ENCODE assay signal across 8 cellular contexts in genomic region chr19:47210689-47211316, GRCh38. TPM values are rescaled to one million over a fixed set of nuclear protein-coding genes. Genes with fewer than 3 reads are reported as not detected.
A peak's percentile ranks its signal among the peaks of the same experiment; 100 is the strongest.
DNase-seq lines count a peak whose midpoint lies in the region; ATAC-seq and TF ChIP-seq lines count a peak whose summit lies in the region.

No MANE protein-coding gene starts in this region.

- no peaks in the 10 kb centered on the region for H3K27me3 Mint-ChIP-seq in activated CD4-positive, alpha-beta T cell treated with anti-CD3 and anti-CD28 coated beads, Interleukin-2, amount 10 ng/mL, durations not matched to agents 7 days and 5 days

- H3K36me3 Mint-ChIP-seq in activated CD4-positive, alpha-beta T cell treated with anti-CD3 and anti-CD28 coated beads, Interleukin-2, amount 10 ng/mL, durations not matched to agents 7 days and 5 days (ENCODE audit: low read depth): peaks cover 46% of the 10 kb centered on the region

- POLR2A ChIA-PET in activated CD4-positive, alpha-beta T cell treated with anti-CD3 and anti-CD28 coated beads, Interleukin-2, amount 10 ng/mL, durations not matched to agents 7 days and 5 days (lab: Charles Lee): interaction anchor here (1.0 to 3.1 kb wide), 2 partner anchors 13 to 33 kb away, joined by 5 to 20 read pairs; no protein-coding TSS in a partner anchor

- TF ChIP-seq CTCF in AG09309 (IDR thresholded peaks at IDR 0.05; ENCODE audit: control insufficient read depth, insufficient read depth, low read depth, low read length, missing control alignments) (peak; percentile 72), GM20000 (IDR thresholded peaks at IDR 0.05; ENCODE audit: extremely low read depth, missing control alignments) (peak; percentile 77)

- ATAC-seq in HG03095 (IDR thresholded peaks at IDR 0.05; ENCODE audit: unreplicated experiment): no peak

- no peak overlapping the region for H3K4me3 ChIP-seq in AG09309 (ENCODE audit: control insufficient read depth, low read depth, low read length)

- CTCF ChIA-PET in activated CD4-positive, alpha-beta T cell treated with anti-CD3 and anti-CD28 coated beads, Interleukin-2, amount 10 ng/mL, durations not matched to agents 7 days and 5 days (lab: Charles Lee): interaction anchor here (0.6 to 11.5 kb wide), 31 partner anchors 9 to 95 kb away, joined by 3 to 210 read pairs (median 4); partner anchors contain the start of genes CCDC9 and SAE1

- H3K4me1 Mint-ChIP-seq in activated CD4-positive, alpha-beta T cell treated with anti-CD3 and anti-CD28 coated beads, Interleukin-2, amount 10 ng/mL, durations not matched to agents 7 days and 5 days: peaks cover 20% of the 10 kb centered on the region

- no peak overlapping the region for H3K4me3 Mint-ChIP-seq in activated CD4-positive, alpha-beta T cell treated with anti-CD3 and anti-CD28 coated beads, Interleukin-2, amount 10 ng/mL, durations not matched to agents 7 days and 5 days

- no peaks in the 10 kb centered on the region for H3K9me3 Mint-ChIP-seq in activated CD4-positive, alpha-beta T cell treated with anti-CD3 and anti-CD28 coated beads, Interleukin-2, amount 10 ng/mL, durations not matched to agents 7 days and 5 days

- DNase-seq in AG09309 (ENCODE audit: low read depth) (no peak), GM20000 (ENCODE audit: low spot score) (peak; percentile 75), NCI-H524 treated with DMSO at 0.1 percent for 48 hours (lab: John Stamatoyannopoulos, UW) (peak; percentile 29), dermis microvascular lymphatic vessel endothelial cell (ENCODE audit: low read depth in 2 of 2) (peak; percentile 65 to 83), medulla oblongata (ENCODE audit: extremely low spot score) (peak; percentile 86)
- peak; percentile 88 for DNase-seq in activated CD4-positive, alpha-beta T cell treated with anti-CD3 and anti-CD28 coated beads, Interleukin-2, amount 10 ng/mL, durations not matched to agents 7 days and 5 days
- DNase-seq in stimulated activated CD8-positive, alpha-beta memory T cell treated with anti-CD3 and anti-CD28 coated beads, Interleukin-2, amount 100 ng/mL, for 1 hour (ENCODE audit: low read depth in 2 of 2): peak; percentile 63 to 66

- peak overlapping the region; percentile 87 for H3K27ac Mint-ChIP-seq in activated CD4-positive, alpha-beta T cell treated with anti-CD3 and anti-CD28 coated beads, Interleukin-2, amount 10 ng/mL, durations not matched to agents 7 days and 5 days

RNA-seq across cellular contexts. Expression of gene BBC3, which starts 20.2 kb away (rescaled TPM):
- 10 to 100 TPM; 12.8 to 19.0 TPM for total RNA-seq in activated CD4-positive, alpha-beta T cell treated with anti-CD3 and anti-CD28 coated beads, Interleukin-2, amount 10 ng/mL, durations not matched to agents 7 days and 5 days
- total RNA-seq in dermis microvascular lymphatic vessel endothelial cell: 15.0 and 17.3 TPM in 2 replicates

RNA-seq across cellular contexts. Expression of gene CCDC9, which starts 45.5 kb away (rescaled TPM):
- total RNA-seq in activated CD4-positive, alpha-beta T cell treated with anti-CD3 and anti-CD28 coated beads, Interleukin-2, amount 10 ng/mL, durations not matched to agents 7 days and 5 days: 10 to 100 TPM; 20.4 to 24.1 TPM
- total RNA-seq in dermis microvascular lymphatic vessel endothelial cell: 2.3 and 4.4 TPM in 2 replicates
